ENCODE assay signal across 1 cellular context in the genomic region with DNA sequence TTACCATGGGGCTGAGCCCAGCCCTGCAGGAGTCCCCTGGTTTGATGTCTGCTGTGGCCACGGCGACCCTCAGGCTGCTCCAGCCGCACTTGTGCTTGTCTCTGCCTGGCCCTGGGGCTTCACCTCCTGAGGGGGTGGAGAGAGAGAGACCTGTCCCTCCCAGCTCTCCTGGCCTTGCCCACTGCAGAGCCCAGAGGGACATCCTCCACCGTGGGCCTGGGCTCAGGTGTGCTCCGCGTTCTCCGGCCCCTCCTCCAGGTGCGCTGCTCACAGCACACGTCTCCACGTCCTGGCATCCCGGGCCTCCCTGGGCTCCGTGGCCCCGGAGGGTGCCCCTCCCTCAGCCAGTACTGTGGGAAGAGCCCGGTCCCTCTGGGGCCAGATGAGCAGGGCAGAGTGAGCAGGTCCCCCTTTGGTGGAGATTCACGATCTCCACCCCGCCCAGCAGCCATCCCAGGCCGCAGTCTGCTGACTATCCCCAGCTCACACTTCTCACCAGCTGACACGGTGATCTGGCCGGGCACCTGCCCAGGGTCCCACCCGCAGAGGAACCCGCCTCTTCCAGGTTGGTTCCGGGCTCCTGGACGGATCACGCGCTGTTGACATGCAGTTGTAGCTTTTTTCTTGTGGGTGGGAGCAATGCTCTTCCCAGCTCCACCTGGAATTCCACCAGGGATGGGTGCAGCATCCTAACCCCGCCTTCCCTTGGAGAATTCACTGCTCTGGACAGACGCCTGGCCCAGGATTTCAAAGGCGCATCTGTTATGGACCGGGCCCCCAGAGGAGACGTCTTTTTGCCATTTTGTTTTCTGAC.
TF ChIP-seq lines count a peak whose summit lies in the region.

No MANE protein-coding gene starts in this region.

TF ChIP-seq in H1, 55 proteins besides CTCF, POLR2A, EP300 and RAD21:
- TF ChIP-seq TBP (IDR thresholded peaks at IDR 0.05; ENCODE audit: low read depth, low read length) (no peak), CHD1 (IDR thresholded peaks at IDR 0.05; ENCODE audit: low read depth, low read length) (no peak), TCF12 (IDR thresholded peaks at IDR 0.05; ENCODE audit: low read depth, low read length) (no peak), CHD2 (IDR thresholded peaks at IDR 0.05; ENCODE audit: low read length) (no peak), EGR1 (IDR thresholded peaks at IDR 0.05; ENCODE audit: borderline replicate concordance, low read depth, low read length) (no peak), SUZ12 (IDR thresholded peaks at IDR 0.05; ENCODE audit: low read length) (no peak), SIRT6 (IDR thresholded peaks at IDR 0.05; ENCODE audit: low read length) (no peak), HDAC2 (IDR thresholded peaks at IDR 0.05; ENCODE audit: borderline replicate concordance in 1 of 2, low read depth in 2 of 2, low read length in 2 of 2) (no peak), CREB1 (IDR thresholded peaks at IDR 0.05) (no peak), KDM4A (IDR thresholded peaks at IDR 0.05; ENCODE audit: low read depth, low read length, severe bottlenecking) (no peak)
- TF ChIP-seq, protein P1, sequence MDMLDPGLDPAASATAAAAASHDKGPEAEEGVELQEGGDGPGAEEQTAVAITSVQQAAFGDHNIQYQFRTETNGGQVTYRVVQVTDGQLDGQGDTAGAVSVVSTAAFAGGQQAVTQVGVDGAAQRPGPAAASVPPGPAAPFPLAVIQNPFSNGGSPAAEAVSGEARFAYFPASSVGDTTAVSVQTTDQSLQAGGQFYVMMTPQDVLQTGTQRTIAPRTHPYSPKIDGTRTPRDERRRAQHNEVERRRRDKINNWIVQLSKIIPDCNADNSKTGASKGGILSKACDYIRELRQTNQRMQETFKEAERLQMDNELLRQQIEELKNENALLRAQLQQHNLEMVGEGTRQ (IDR thresholded peaks at IDR 0.05; ENCODE audit: low read length): no peak
